In genomic region chr19:46218160-46218559, GRCh38 we compare ENCODE assay signal across 8 cellular contexts. TPM values are rescaled to one million over a fixed set of nuclear protein-coding genes. Genes with fewer than 3 reads are reported as not detected.
DNase-seq lines count a peak whose midpoint lies in the region; ATAC-seq, FAIRE-seq and TF ChIP-seq lines count a peak whose summit lies in the region.
"Had no signal": no experiment of that assay in that cellular context is flagged by ENCODE, and none has a peak within 500 bp of the region (broad histone marks: within the 10 kb centered on the region; RNA-seq: fewer than 3 reads in every experiment).

No MANE protein-coding gene starts in this region.

- FAIRE-seq in GM19239 (lab: Jason Lieb, UNC), result no peak

- H3K9me3 ChIP-seq in lower lobe of right lung, result no peaks in the 10 kb centered on the region

- no peaks in the 10 kb centered on the region for H3K36me3 Mint-ChIP-seq in progenitor cell of endocrine pancreas (ENCODE audit: insufficient read depth)

- no peak overlapping the region for H3K4me3 Mint-ChIP-seq in progenitor cell of endocrine pancreas (ENCODE audit: low read depth)

- no peak overlapping the region for H3K4me3 ChIP-seq in cardiac fibroblast (replicated peaks in 1 of 2; ENCODE audit: low read depth in 2 of 2, low read length in 2 of 2)
- H3K4me3 ChIP-seq in lower lobe of right lung, result no peak overlapping the region

- peaks cover 6% of the 10 kb centered on the region for H3K4me1 ChIP-seq in lower lobe of right lung

- peaks cover 3% of the 10 kb centered on the region for H3K27me3 ChIP-seq in lower lobe of right lung (ENCODE audit: low read depth)

- DNase-seq in HT-29 (ENCODE audit: low spot score) (peak; percentile 72), RPMI7951 (ENCODE audit: low read depth) (peak; percentile 49), cardiac fibroblast (ENCODE audit: low read depth in 2 of 2) (peak; percentile 31 to 46), progenitor cell of endocrine pancreas (ENCODE audit: low spot score, unreplicated experiment) (peak; percentile 62), GM19239 (ENCODE audit: insufficient read length, low spot score) (no peak), lower lobe of right lung (no peak)

- H3K27me3 Mint-ChIP-seq in progenitor cell of endocrine pancreas, result peaks cover 14% of the 10 kb centered on the region

- H3K36me3 ChIP-seq in lower lobe of right lung, result no peaks in the 10 kb centered on the region

- TF ChIP-seq CTCF in cardiac fibroblast (IDR thresholded peaks at IDR 0.05; ENCODE audit: low read depth, low read length) (no peak), progenitor cell of endocrine pancreas (IDR thresholded peaks at IDR 0.05; ENCODE audit: unreplicated experiment) (no peak), lower lobe of right lung (IDR thresholded peaks at IDR 0.05) (no peak)

- no peak overlapping the region for H3K27ac ChIP-seq in lower lobe of right lung

- intact Hi-C loops in lower lobe of right lung (cut with DNase I), result no loop called here

- no peak overlapping the region for H3K27ac Mint-ChIP-seq in progenitor cell of endocrine pancreas

- no peaks in the 10 kb centered on the region for H3K9me3 Mint-ChIP-seq in progenitor cell of endocrine pancreas (ENCODE audit: low read depth)

- no peaks in the 10 kb centered on the region for H3K4me1 Mint-ChIP-seq in progenitor cell of endocrine pancreas (ENCODE audit: low read depth)

- ATAC-seq in HG03039 (IDR thresholded peaks at IDR 0.05; ENCODE audit: unreplicated experiment) (no peak), lower lobe of right lung (no peak)
- ATAC-seq: Panc1 had no signal

RNA-seq across cellular contexts. Expression of gene IGFL1, which starts 11.4 kb away (rescaled TPM):
- total RNA-seq in HT-29 (2014; rRNA removed; shearing (Covaris generic)), result not detected in 2 replicates
- not detected in 2 replicates for total RNA-seq in RPMI7951 (2014; rRNA removed; shearing (Covaris generic))
- total RNA-seq in progenitor cell of endocrine pancreas (not detected in 2 replicates), lower lobe of right lung (not detected)

Comparison
In these comparisons a context has a peak if more than half of its experiments do, and no peak if none do; other contexts are left out.
1. DNase-seq: peak in HT-29 (single experiment), RPMI7951 (single experiment), cardiac fibroblast (2 of 2) and progenitor cell of endocrine pancreas (single experiment); none in GM19239 (single experiment) and lower lobe of right lung (single experiment).